ENCODE assay signal across 2 cellular contexts in the genomic region with DNA sequence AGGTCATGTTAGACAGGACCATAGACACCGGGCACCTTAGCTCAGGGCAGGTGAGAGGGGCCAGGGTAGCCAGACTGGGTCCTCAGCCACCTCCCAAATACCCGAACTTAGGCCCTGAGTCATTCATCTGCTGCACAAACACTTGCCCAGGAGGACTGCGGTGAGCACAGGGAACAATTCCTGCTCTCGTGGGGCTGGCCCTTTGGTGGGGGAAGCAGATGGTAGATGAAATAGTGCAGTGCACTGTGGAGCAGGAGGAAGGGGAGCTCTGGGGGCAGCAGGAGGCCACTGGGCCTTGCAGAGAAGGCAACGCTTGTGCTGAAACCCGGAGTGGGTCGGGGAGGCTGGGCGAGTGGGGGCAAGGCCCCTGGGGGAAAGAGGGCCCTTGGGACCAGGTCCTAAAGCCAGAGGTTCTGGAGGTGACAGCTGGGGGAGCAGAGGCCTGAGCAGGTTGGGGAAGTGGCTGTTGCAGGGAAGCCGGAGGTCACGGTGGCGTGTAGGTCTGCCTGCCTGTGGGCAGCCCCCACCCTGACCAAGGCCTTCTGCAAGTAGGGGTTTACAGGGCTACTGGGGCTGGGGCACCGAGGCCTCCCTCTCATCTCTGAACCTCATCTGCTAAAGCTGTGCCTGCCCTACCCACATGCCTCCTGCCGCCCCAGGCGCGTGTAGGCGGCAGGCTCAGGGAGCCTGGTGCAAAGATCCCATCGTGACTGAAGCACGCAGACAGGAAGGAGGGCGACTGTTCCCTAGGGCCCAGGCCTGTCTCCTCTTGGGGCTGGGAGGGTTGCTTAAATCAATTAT.
TF ChIP-seq lines count a peak whose summit lies in the region.

No MANE protein-coding gene starts in this region.

TF ChIP-seq in HEK293, 187 proteins besides CTCF, POLR2A, EP300 and RAD21:
- TF ChIP-seq SP2 (tag by site-specific recombination; IDR thresholded peaks at IDR 0.05) = no peak
- TF ChIP-seq ZNF266 (tag by site-specific recombination; IDR thresholded peaks at IDR 0.05; ENCODE audit: low read depth) = no peak
- TF ChIP-seq ZFHX2 (tag by site-specific recombination; conservative IDR thresholded peaks at IDR 0.05) = peak; percentile 85
- no peak for TF ChIP-seq ZNF791 (tag by site-specific recombination; IDR thresholded peaks at IDR 0.05)
- TF ChIP-seq ZNF274 (IDR thresholded peaks at IDR 0.05; ENCODE audit: low read length) = no peak
- TF ChIP-seq ZNF274 (tag by site-specific recombination; IDR thresholded peaks at IDR 0.05; ENCODE audit: borderline replicate concordance) = no peak
- peak; percentile 75 for TF ChIP-seq EGR2 (tag by site-specific recombination; IDR thresholded peaks at IDR 0.05; ENCODE audit: low read depth)
TF ChIP-seq in HEK293: peak in this region for 2.

TF ChIP-seq in GM12878, 131 proteins besides CTCF, POLR2A, EP300 and RAD21:
- TF ChIP-seq NR2C1 (IDR thresholded peaks at IDR 0.05) (no peak), FOXK2 (IDR thresholded peaks at IDR 0.05) (no peak), POLR2AphosphoS5 (IDR thresholded peaks at IDR 0.05; ENCODE audit: low read length) (no peak), MEF2B (IDR thresholded peaks at IDR 0.05; ENCODE audit: partially characterized antibody, poor library complexity, severe bottlenecking) (peak; percentile 90), NR2F1 (conservative IDR thresholded peaks at IDR 0.05) (peak; percentile 66), RB1 (IDR thresholded peaks at IDR 0.05; ENCODE audit: borderline replicate concordance) (no peak), ZBED1 (IDR thresholded peaks at IDR 0.05; ENCODE audit: borderline replicate concordance) (no peak)
